9 cellular contexts compared by ENCODE assay signal in genomic region chr22:17219626-17219971, GRCh38. TPM values are rescaled to one million over a fixed set of nuclear protein-coding genes. Genes with fewer than 3 reads are reported as not detected.
A peak's percentile ranks its signal among the peaks of the same experiment; 100 is the strongest.
DNase-seq lines count a peak whose midpoint lies in the region; ATAC-seq and TF ChIP-seq lines count a peak whose summit lies in the region.
"Not testable (repeated sequence)": the region's sequence is repeated elsewhere in the genome, so short reads cannot be mapped to it uniquely, and the experiment has no call there.
"Had no signal": no experiment of that assay in that cellular context is flagged by ENCODE, and none has a peak within 500 bp of the region (broad histone marks: within the 10 kb centered on the region; RNA-seq: fewer than 3 reads in every experiment).

No MANE protein-coding gene starts in this region.

- TF ChIP-seq CTCF in CD4-positive, alpha-beta T cell (IDR thresholded peaks at IDR 0.05); spleen (IDR thresholded peaks at IDR 0.05 in 8 of 11, conservative IDR thresholded peaks at IDR 0.05 in 3 of 11): not testable (repeated sequence)

- H3K36me3 ChIP-seq in KOPT-K1 (ENCODE audit: insufficient read depth, low read length); spleen: not testable (repeated sequence)

- POLR2A ChIA-PET in CD4-positive, alpha-beta T cell (lab: Charles Lee), result interaction anchor here (1.0 to 2.3 kb wide), 9 partner anchors 18 to 419 kb away, joined by 3 to 15 read pairs (median 3); partner anchors contain the start of gene BCL2L13

- not testable (repeated sequence) for ATAC-seq in CD4-positive, alpha-beta T cell (ENCODE audit: poor library complexity); activated naive CD8-positive, alpha-beta T cell treated with anti-CD3 and anti-CD28 coated beads, Interleukin-2, amount 50 U/mL, for 24 hours; memory B cell (ENCODE audit: low read depth)

- peak overlapping the region; percentile 39 for H3K27ac ChIP-seq in CD4-positive, alpha-beta T cell (ENCODE audit: low read depth, low read length)
- H3K27ac ChIP-seq in KOPT-K1 (ENCODE audit: low read depth, low read length, poor library complexity, severe bottlenecking), result peak overlapping the region; percentile 96
- H3K27ac ChIP-seq in spleen, result peak overlapping the region; percentile 35 to 93 (median 84)

- peaks cover 73% of the 10 kb centered on the region for H3K4me1 Mint-ChIP-seq in CD4-positive, alpha-beta T cell (ENCODE audit: low read depth)
- H3K4me1 Mint-ChIP-seq in T-helper 1 cell treated with Interleukin-12 subunit alpha and Interleukin-12 subunit beta and Interleukin-4 antibody, amounts not matched to agents 30 μg/mL and 1 μg/mL, for 36 hours (ENCODE audit: low read depth), result peaks cover 59% of the 10 kb centered on the region
- H3K4me1 Mint-ChIP-seq in activated T-cell treated with anti-CD3 and anti-CD28 coated beads, Interleukin-2, amount 50 U/mL, for 24 hours (ENCODE audit: low read depth), result peaks cover 66% of the 10 kb centered on the region
- peaks cover 59% of the 10 kb centered on the region for H3K4me1 Mint-ChIP-seq in activated naive CD8-positive, alpha-beta T cell treated with anti-CD3 and anti-CD28 coated beads, Interleukin-2, amount 50 U/mL, for 24 hours
- peaks cover 37% of the 10 kb centered on the region for H3K4me1 Mint-ChIP-seq in memory B cell

- not testable (repeated sequence) for DNase-seq in CD4-positive, alpha-beta T cell; activated T-cell treated with anti-CD3 and anti-CD28 coated beads, Interleukin-2, amount 50 U/mL, for 24 hours; activated naive CD8-positive, alpha-beta T cell treated with anti-CD3 and anti-CD28 coated beads, Interleukin-2, amount 50 U/mL, for 24 hours; memory B cell (ENCODE audit: low spot score in 2 of 2); spleen

- not testable (repeated sequence) for H3K27me3 ChIP-seq in CD4-positive, alpha-beta T cell (ENCODE audit: control insufficient read depth, insufficient read depth, low read length); spleen (replicated peaks in 1 of 7)

- H3K27me3 Mint-ChIP-seq in CD4-positive, alpha-beta T cell; T-helper 1 cell treated with Interleukin-12 subunit alpha and Interleukin-12 subunit beta and Interleukin-4 antibody, amounts not matched to agents 30 μg/mL and 1 μg/mL, for 36 hours (ENCODE audit: low read depth); activated T-cell treated with anti-CD3 and anti-CD28 coated beads, Interleukin-2, amount 50 U/mL, for 24 hours; activated naive CD8-positive, alpha-beta T cell treated with anti-CD3 and anti-CD28 coated beads, Interleukin-2, amount 50 U/mL, for 24 hours; memory B cell: not testable (repeated sequence)

- CTCF ChIA-PET in CD4-positive, alpha-beta T cell (lab: Charles Lee), result interaction anchor here (0.7 to 3.4 kb wide), 6 partner anchors 12 to 557 kb away, joined by 3 to 15 read pairs (median 3); no protein-coding TSS in a partner anchor

- peaks cover 11 to 74% (median 62%) of the 10 kb centered on the region in 6 donors for H3K4me1 ChIP-seq in spleen

- peak overlapping the region in 7 of 8 donors; percentile 39 to 77 (median 43) for H3K4me3 ChIP-seq in spleen

- not testable (repeated sequence) for H3K9me3 ChIP-seq in CD4-positive, alpha-beta T cell (ENCODE audit: control insufficient read depth, low read length); KOPT-K1 (ENCODE audit: insufficient read depth, low read length, poor library complexity, severe bottlenecking); spleen

- H3K4me3 Mint-ChIP-seq in CD4-positive, alpha-beta T cell, result peak overlapping the region; percentile 90
- peak overlapping the region; percentile 84 for H3K4me3 Mint-ChIP-seq in T-helper 1 cell treated with Interleukin-12 subunit alpha and Interleukin-12 subunit beta and Interleukin-4 antibody, amounts not matched to agents 30 μg/mL and 1 μg/mL, for 36 hours
- peak overlapping the region; percentile 76 for H3K4me3 Mint-ChIP-seq in activated T-cell treated with anti-CD3 and anti-CD28 coated beads, Interleukin-2, amount 50 U/mL, for 24 hours
- H3K4me3 Mint-ChIP-seq in activated naive CD8-positive, alpha-beta T cell treated with anti-CD3 and anti-CD28 coated beads, Interleukin-2, amount 50 U/mL, for 24 hours, result peak overlapping the region; percentile 80
- peak overlapping the region; percentile 93 for H3K4me3 Mint-ChIP-seq in memory B cell

- WGBS in spleen, 5 donors, result 24 to 58% (median 51%) methylated on average over 11 to 12 of the region's 12 CpGs

- intact Hi-C loops in CD4-positive, alpha-beta T cell (cut with DNase I, micrococcal nuclease), result loop anchor here (5.0 to 10.0 kb wide), 3 partner anchors 38 to 148 kb away; partner anchors contain the start of gene CECR2 (in 2 of the 2)
- intact Hi-C loops in spleen (cut with DNase I; ENCODE audit: low total_unique reads), result not testable (repeated sequence)

- not testable (repeated sequence) for H3K9me3 Mint-ChIP-seq in CD4-positive, alpha-beta T cell; T-helper 1 cell treated with Interleukin-12 subunit alpha and Interleukin-12 subunit beta and Interleukin-4 antibody, amounts not matched to agents 30 μg/mL and 1 μg/mL, for 36 hours; activated T-cell treated with anti-CD3 and anti-CD28 coated beads, Interleukin-2, amount 50 U/mL, for 24 hours; activated naive CD8-positive, alpha-beta T cell treated with anti-CD3 and anti-CD28 coated beads, Interleukin-2, amount 50 U/mL, for 24 hours; memory B cell

- H3K36me3 Mint-ChIP-seq in CD4-positive, alpha-beta T cell (ENCODE audit: low read depth), result peaks cover 11% of the 10 kb centered on the region
- H3K36me3 Mint-ChIP-seq in T-helper 1 cell treated with Interleukin-12 subunit alpha and Interleukin-12 subunit beta and Interleukin-4 antibody, amounts not matched to agents 30 μg/mL and 1 μg/mL, for 36 hours (ENCODE audit: low read depth), result peaks cover 13% of the 10 kb centered on the region
- not testable (repeated sequence) for H3K36me3 Mint-ChIP-seq in activated T-cell treated with anti-CD3 and anti-CD28 coated beads, Interleukin-2, amount 50 U/mL, for 24 hours (ENCODE audit: low read depth); activated naive CD8-positive, alpha-beta T cell treated with anti-CD3 and anti-CD28 coated beads, Interleukin-2, amount 50 U/mL, for 24 hours (ENCODE audit: low read depth); memory B cell

- not testable (repeated sequence) for TF ChIP-seq POLR2A in spleen (IDR thresholded peaks at IDR 0.05)

- H3K27ac Mint-ChIP-seq in CD4-positive, alpha-beta T cell, result peak overlapping the region; percentile 86
- H3K27ac Mint-ChIP-seq in T-helper 1 cell treated with Interleukin-12 subunit alpha and Interleukin-12 subunit beta and Interleukin-4 antibody, amounts not matched to agents 30 μg/mL and 1 μg/mL, for 36 hours, result peak overlapping the region; percentile 95
- H3K27ac Mint-ChIP-seq in activated T-cell treated with anti-CD3 and anti-CD28 coated beads, Interleukin-2, amount 50 U/mL, for 24 hours, result peak overlapping the region; percentile 93
- H3K27ac Mint-ChIP-seq in activated naive CD8-positive, alpha-beta T cell treated with anti-CD3 and anti-CD28 coated beads, Interleukin-2, amount 50 U/mL, for 24 hours, result peak overlapping the region; percentile 95
- H3K27ac Mint-ChIP-seq in memory B cell, result peak overlapping the region; percentile 93

RNA-seq across cellular contexts. Expression of gene ADA2, which starts 0.4 kb away (rescaled TPM):
- 10 to 100 TPM; 64.4 to 66.0 TPM for total RNA-seq in CD4-positive, alpha-beta T cell
- 100 to 1,000 TPM; 115 to 187 (median 166) TPM for total RNA-seq in spleen
- 10 to 100 TPM; 22.0 to 30.2 (median 22.7) TPM for polyA plus RNA-seq in spleen
- total RNA-seq: MCF 10A had no signal
- polyA plus RNA-seq: keratinocyte had no signal

Comparison
In these comparisons a context has a peak if more than half of its experiments do, and no peak if none do; other contexts are left out.
1. H3K27ac ChIP-seq: peak in every context shown above with its lines; median percentile 96 in KOPT-K1; 84 in spleen; 39 in CD4-positive, alpha-beta T cell.